1 cellular context compared by ENCODE assay signal in genomic region chr22:20591660-20592310, GRCh38.
TF ChIP-seq lines count a peak whose summit lies in the region.

No MANE protein-coding gene starts in this region.

TF ChIP-seq in HCT116, 20 proteins besides CTCF, POLR2A, EP300 and RAD21 (continued from another document):
- TF ChIP-seq TCF7L2 (IDR thresholded peaks at IDR 0.05; ENCODE audit: borderline replicate concordance, extremely low read depth, insufficient read depth, insufficient read length) (no peak), CBX3 (IDR thresholded peaks at IDR 0.05; ENCODE audit: low read depth) (no peak)
- TF ChIP-seq, protein P1, sequence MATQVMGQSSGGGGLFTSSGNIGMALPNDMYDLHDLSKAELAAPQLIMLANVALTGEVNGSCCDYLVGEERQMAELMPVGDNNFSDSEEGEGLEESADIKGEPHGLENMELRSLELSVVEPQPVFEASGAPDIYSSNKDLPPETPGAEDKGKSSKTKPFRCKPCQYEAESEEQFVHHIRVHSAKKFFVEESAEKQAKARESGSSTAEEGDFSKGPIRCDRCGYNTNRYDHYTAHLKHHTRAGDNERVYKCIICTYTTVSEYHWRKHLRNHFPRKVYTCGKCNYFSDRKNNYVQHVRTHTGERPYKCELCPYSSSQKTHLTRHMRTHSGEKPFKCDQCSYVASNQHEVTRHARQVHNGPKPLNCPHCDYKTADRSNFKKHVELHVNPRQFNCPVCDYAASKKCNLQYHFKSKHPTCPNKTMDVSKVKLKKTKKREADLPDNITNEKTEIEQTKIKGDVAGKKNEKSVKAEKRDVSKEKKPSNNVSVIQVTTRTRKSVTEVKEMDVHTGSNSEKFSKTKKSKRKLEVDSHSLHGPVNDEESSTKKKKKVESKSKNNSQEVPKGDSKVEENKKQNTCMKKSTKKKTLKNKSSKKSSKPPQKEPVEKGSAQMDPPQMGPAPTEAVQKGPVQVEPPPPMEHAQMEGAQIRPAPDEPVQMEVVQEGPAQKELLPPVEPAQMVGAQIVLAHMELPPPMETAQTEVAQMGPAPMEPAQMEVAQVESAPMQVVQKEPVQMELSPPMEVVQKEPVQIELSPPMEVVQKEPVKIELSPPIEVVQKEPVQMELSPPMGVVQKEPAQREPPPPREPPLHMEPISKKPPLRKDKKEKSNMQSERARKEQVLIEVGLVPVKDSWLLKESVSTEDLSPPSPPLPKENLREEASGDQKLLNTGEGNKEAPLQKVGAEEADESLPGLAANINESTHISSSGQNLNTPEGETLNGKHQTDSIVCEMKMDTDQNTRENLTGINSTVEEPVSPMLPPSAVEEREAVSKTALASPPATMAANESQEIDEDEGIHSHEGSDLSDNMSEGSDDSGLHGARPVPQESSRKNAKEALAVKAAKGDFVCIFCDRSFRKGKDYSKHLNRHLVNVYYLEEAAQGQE (IDR thresholded peaks at IDR 0.05; ENCODE audit: low read depth), result no peak
